ENCODE assay signal across 13 cellular contexts in genomic region chr18:25279556-25279955, GRCh38.
DNase-seq lines count a peak whose midpoint lies in the region; ATAC-seq and TF ChIP-seq lines count a peak whose summit lies in the region.
"Had no signal": no experiment of that assay in that cellular context is flagged by ENCODE, and none has a peak within 500 bp of the region (broad histone marks: within the 10 kb centered on the region; RNA-seq: fewer than 3 reads in every experiment).

No MANE protein-coding gene starts in this region.

- no peak overlapping the region for H2BK12ac ChIP-seq in mesenchymal stem cell (ENCODE audit: low read length in 2 of 2)

- no peak overlapping the region for H3K9ac ChIP-seq in PC-3 (ENCODE audit: low read length)
- H3K9ac ChIP-seq in mesenchymal stem cell (ENCODE audit: low read length) = no peak overlapping the region

- H3K4me3 ChIP-seq in PC-3 (ENCODE audit: low read length) = no peak overlapping the region
- no peak overlapping the region for H3K4me3 ChIP-seq in mesenchymal stem cell (ENCODE audit: insufficient read depth in 1 of 2, low read depth in 1 of 2, low read length in 2 of 2)
- H3K4me3 ChIP-seq in suprapubic skin = no peak overlapping the region
- H3K4me3 ChIP-seq: HAP-1, K562 had no signal

- no peak overlapping the region for H3K4me3 Mint-ChIP-seq in glutamatergic neuron (ENCODE audit: unreplicated experiment)
- H3K4me3 Mint-ChIP-seq: B cell; CD4-positive, alpha-beta T cell had no signal

- H3K36me3 Mint-ChIP-seq in glutamatergic neuron (ENCODE audit: unreplicated experiment) = no peaks in the 10 kb centered on the region

- no peak for ATAC-seq in PC-3
- no peak for ATAC-seq in HG03159 (IDR thresholded peaks at IDR 0.05; ENCODE audit: unreplicated experiment)
- ATAC-seq: K562 had no signal

- H3K18ac ChIP-seq in mesenchymal stem cell (ENCODE audit: low read depth in 1 of 2, low read length in 2 of 2) = no peak overlapping the region

- no peaks in the 10 kb centered on the region for H3K9me3 Mint-ChIP-seq in glutamatergic neuron (ENCODE audit: unreplicated experiment)
- H3K9me3 Mint-ChIP-seq: CD4-positive, alpha-beta T cell had no signal

- no peak overlapping the region for H3K14ac ChIP-seq in mesenchymal stem cell (ENCODE audit: low read length in 2 of 2)

- H3K4ac ChIP-seq in mesenchymal stem cell (ENCODE audit: low read depth in 1 of 2, low read length in 2 of 2) = no peak overlapping the region

- BruUV-seq in PC-3 (replicated peaks; lab: Mats Ljungman, UMichigan) = no TSS peak

- no peaks in the 10 kb centered on the region for H4K20me1 ChIP-seq in PC-3 (ENCODE audit: low read length)

- no peaks in the 10 kb centered on the region for H3K9me3 ChIP-seq in PC-3 (ENCODE audit: low read length)
- no peaks in the 10 kb centered on the region for H3K9me3 ChIP-seq in mesenchymal stem cell (ENCODE audit: control insufficient read depth, low read length)
- no peaks in the 10 kb centered on the region for H3K9me3 ChIP-seq in suprapubic skin
- H3K9me3 ChIP-seq: HAP-1 had no signal

- H3K23ac ChIP-seq in mesenchymal stem cell (ENCODE audit: low read length in 2 of 2) = no peak overlapping the region

- peaks cover 35% of the 10 kb centered on the region for H3K4me1 Mint-ChIP-seq in glutamatergic neuron (ENCODE audit: low read depth, unreplicated experiment)

- no peak overlapping the region for H4K8ac ChIP-seq in mesenchymal stem cell (ENCODE audit: low read length)

- TF ChIP-seq EP300 in suprapubic skin (IDR thresholded peaks at IDR 0.05) = no peak

- TF ChIP-seq POLR2A in suprapubic skin (IDR thresholded peaks at IDR 0.05) = no peak

- CTCF ChIA-PET in PC-3 (lab: Charles Lee) = no interaction called here

- H4K91ac ChIP-seq in mesenchymal stem cell (ENCODE audit: low read length) = no peak overlapping the region

- no peak overlapping the region for H3K27ac Mint-ChIP-seq in glutamatergic neuron (ENCODE audit: unreplicated experiment)
- H3K27ac Mint-ChIP-seq: B cell; CD4-positive, alpha-beta T cell had no signal

- no CpG with 5 or more reads among the region's 3 CpGs for WGBS in mesenchymal stem cell
- 75% methylated on average over 3 of the region's 3 CpGs for WGBS in suprapubic skin

- no peaks in the 10 kb centered on the region for H3K27me3 Mint-ChIP-seq in glutamatergic neuron (ENCODE audit: unreplicated experiment)

- DNase-seq in HCEC 1CT (peak; percentile 40), PC-3 (peak; percentile 14), mesenchymal stem cell (peak; percentile 45), glutamatergic neuron (no peak), suprapubic skin (ENCODE audit: low spot score in 2 of 2) (no peak), DMS79 (lab: John Stamatoyannopoulos, UW) (no peak)
- DNase-seq: Calu3; CD4-positive, alpha-beta T cell had no signal

- H3K9me2 ChIP-seq in PC-3 (replicated peaks; ENCODE audit: low read length) = no peaks in the 10 kb centered on the region

- H2AFZ ChIP-seq in PC-3 (ENCODE audit: low read length) (no peak overlapping the region), mesenchymal stem cell (ENCODE audit: low read depth, low read length) (no peak overlapping the region)

- no peak overlapping the region for H3K27ac ChIP-seq in PC-3 (ENCODE audit: low read length)
- H3K27ac ChIP-seq in mesenchymal stem cell (ENCODE audit: low read length, poor library complexity, severe bottlenecking) = no peak overlapping the region
- H3K27ac ChIP-seq in suprapubic skin = no peak overlapping the region
- H3K27ac ChIP-seq: HL-60 had no signal

- no peak overlapping the region for H2BK5ac ChIP-seq in mesenchymal stem cell (ENCODE audit: low read depth, low read length, poor library complexity, severe bottlenecking)

- peaks cover 25% of the 10 kb centered on the region for H3K79me1 ChIP-seq in mesenchymal stem cell (replicated peaks; ENCODE audit: low read length, poor library complexity, severe bottlenecking)

- POLR2A ChIA-PET in PC-3 (lab: Charles Lee; ENCODE audit: unreplicated experiment) = no interaction called here

- H3K4me2 ChIP-seq in PC-3 (ENCODE audit: low read length) (no peak overlapping the region), mesenchymal stem cell (ENCODE audit: low read length, poor library complexity, severe bottlenecking) (no peak overlapping the region)

- H3K36me3 ChIP-seq in PC-3 (ENCODE audit: low read depth, low read length) = no peaks in the 10 kb centered on the region
- H3K36me3 ChIP-seq in mesenchymal stem cell (ENCODE audit: control insufficient read depth in 1 of 2, insufficient read depth in 2 of 2, low read depth in 1 of 2, low read length in 2 of 2) = peaks cover 0 to 3% of the 10 kb centered on the region in 2 experiments
- no peaks in the 10 kb centered on the region for H3K36me3 ChIP-seq in suprapubic skin
- H3K36me3 ChIP-seq: HAP-1 had no signal

- H3F3A ChIP-seq in PC-3 (ENCODE audit: low read length, unreplicated experiment) = no peaks in the 10 kb centered on the region

- H3K27me3 ChIP-seq in PC-3 (ENCODE audit: low read length) (no peaks in the 10 kb centered on the region), mesenchymal stem cell (ENCODE audit: control insufficient read depth in 1 of 2, insufficient read depth in 1 of 2, low read length in 2 of 2) (no peaks in the 10 kb centered on the region), suprapubic skin (no peaks in the 10 kb centered on the region)

- no peaks in the 10 kb centered on the region for H3K79me2 ChIP-seq in PC-3 (ENCODE audit: low read length)

- H2BK15ac ChIP-seq in mesenchymal stem cell (ENCODE audit: low read depth, poor library complexity, severe bottlenecking) = no peak overlapping the region

- intact Hi-C loops in PC-3 (cut with micrococcal nuclease) = no loop called here

- H3K4me1 ChIP-seq in PC-3 (ENCODE audit: insufficient read depth, low read length) = no peaks in the 10 kb centered on the region
- H3K4me1 ChIP-seq in mesenchymal stem cell (ENCODE audit: control insufficient read depth, insufficient read depth, low read depth, low read length) = peaks cover 12% of the 10 kb centered on the region
- peaks cover 17% of the 10 kb centered on the region for H3K4me1 ChIP-seq in suprapubic skin
- H3K4me1 ChIP-seq: HAP-1 had no signal

- TF ChIP-seq CTCF in PC-3 (conservative IDR thresholded peaks at IDR 0.05; ENCODE audit: low read depth, low read length) (no peak), glutamatergic neuron (IDR thresholded peaks at IDR 0.05; ENCODE audit: partially characterized antibody, unreplicated experiment) (no peak), suprapubic skin (IDR thresholded peaks at IDR 0.05) (no peak)

- no peak overlapping the region for H2BK120ac ChIP-seq in mesenchymal stem cell (ENCODE audit: low read depth, low read length)

- H2AK5ac ChIP-seq in mesenchymal stem cell (ENCODE audit: low read length, severe bottlenecking) = no peak overlapping the region

Comparison
In these comparisons a context has a peak if more than half of its experiments do, and no peak if none do; other contexts are left out.
1. DNase-seq: peak in HCEC 1CT (single experiment), PC-3 (single experiment) and mesenchymal stem cell (single experiment); none in glutamatergic neuron (single experiment), suprapubic skin (0 of 2) and DMS79 (single experiment).